1 cellular context compared by ENCODE assay signal in genomic region chr14:31582286-31582691, GRCh38.
A peak's percentile ranks its signal among the peaks of the same experiment; 100 is the strongest.
TF ChIP-seq lines count a peak whose summit lies in the region.

No MANE protein-coding gene starts in this region.

TF ChIP-seq in K562, 482 proteins besides CTCF, POLR2A, EP300 and RAD21:
- TF ChIP-seq ZNF41 (CRISPR knock-in tag; conservative IDR thresholded peaks at IDR 0.05) (no peak), GATAD2B (IDR thresholded peaks at IDR 0.05; ENCODE audit: borderline replicate concordance) (no peak), ATF7 (IDR thresholded peaks at IDR 0.05) (no peak), PRDM10 (IDR thresholded peaks at IDR 0.05; ENCODE audit: partially characterized antibody) (peak; percentile 63)
- TF ChIP-seq, protein P1, sequence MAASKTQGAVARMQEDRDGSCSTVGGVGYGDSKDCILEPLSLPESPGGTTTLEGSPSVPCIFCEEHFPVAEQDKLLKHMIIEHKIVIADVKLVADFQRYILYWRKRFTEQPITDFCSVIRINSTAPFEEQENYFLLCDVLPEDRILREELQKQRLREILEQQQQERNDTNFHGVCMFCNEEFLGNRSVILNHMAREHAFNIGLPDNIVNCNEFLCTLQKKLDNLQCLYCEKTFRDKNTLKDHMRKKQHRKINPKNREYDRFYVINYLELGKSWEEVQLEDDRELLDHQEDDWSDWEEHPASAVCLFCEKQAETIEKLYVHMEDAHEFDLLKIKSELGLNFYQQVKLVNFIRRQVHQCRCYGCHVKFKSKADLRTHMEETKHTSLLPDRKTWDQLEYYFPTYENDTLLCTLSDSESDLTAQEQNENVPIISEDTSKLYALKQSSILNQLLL (CRISPR knock-in tag; IDR thresholded peaks at IDR 0.05; ENCODE audit: borderline replicate concordance): no peak
TF ChIP-seq in K562: peak in this region for 1.
